8 cellular contexts compared by ENCODE assay signal in genomic region chr3:172561894-172562664, GRCh38. TPM values are rescaled to one million over a fixed set of nuclear protein-coding genes. Genes with fewer than 3 reads are reported as not detected.
A peak's percentile ranks its signal among the peaks of the same experiment; 100 is the strongest.
DNase-seq lines count a peak whose midpoint lies in the region; ATAC-seq and TF ChIP-seq lines count a peak whose summit lies in the region.

No MANE protein-coding gene starts in this region.

- H3K4me1 Mint-ChIP-seq in activated B cell treated with CpG ODN at 0.5 μM for 24 hours (peaks cover 11% of the 10 kb centered on the region), WTC11 (peaks cover 21% of the 10 kb centered on the region)

- intact Hi-C loops in activated B cell treated with CpG ODN at 0.5 μM for 24 hours (cut with micrococcal nuclease) = no loop called here

- POLR2A ChIA-PET in activated B cell treated with CpG ODN at 0.5 μM for 24 hours (lab: Charles Lee) (no interaction called here), WTC11 (lab: Charles Lee) (no interaction called here)

- peak overlapping the region; percentile 52 to 76 for H3K27ac ChIP-seq in right atrium auricular region

- H3K9me3 Mint-ChIP-seq in activated B cell treated with CpG ODN at 0.5 μM for 24 hours = no peaks in the 10 kb centered on the region
- H3K9me3 Mint-ChIP-seq in WTC11 = peaks cover 8% of the 10 kb centered on the region

- H3K36me3 Mint-ChIP-seq in activated B cell treated with CpG ODN at 0.5 μM for 24 hours (ENCODE audit: low read depth) (no peaks in the 10 kb centered on the region), WTC11 (no peaks in the 10 kb centered on the region)

- H3K27me3 Mint-ChIP-seq in activated B cell treated with CpG ODN at 0.5 μM for 24 hours (no peaks in the 10 kb centered on the region), WTC11 (ENCODE audit: low read depth) (no peaks in the 10 kb centered on the region)

- peaks cover 0 to 18% of the 10 kb centered on the region in 2 donors for H3K4me1 ChIP-seq in right atrium auricular region

- DNase-seq in SIG-M5 treated with dmso at 0.1 percent for 504 hours (lab: John Stamatoyannopoulos, UW; ENCODE audit: unreplicated experiment) = peak; percentile 49
- DNase-seq in SIG-M5 (lab: John Stamatoyannopoulos, UW) = no peak
- no peak for DNase-seq in activated B cell treated with CpG ODN at 0.5 μM for 24 hours
- no peak for DNase-seq in right atrium auricular region (ENCODE audit: low spot score)
- peak; percentile 33 for DNase-seq in stimulated activated naive CD8-positive, alpha-beta T cell treated with anti-CD3 and anti-CD28 coated beads, Interleukin-15, Interleukin-2, amounts not matched to agents 100 U/mL and 50 U/mL, for 24 hours
- no peak for DNase-seq in NAMALWA (ENCODE audit: low spot score)
- DNase-seq in RPMI8226 = no peak
- DNase-seq in WTC11 (ENCODE audit: low spot score) = no peak

- H3K27ac Mint-ChIP-seq in activated B cell treated with CpG ODN at 0.5 μM for 24 hours = peak overlapping the region; percentile 50
- no peak overlapping the region for H3K27ac Mint-ChIP-seq in WTC11

- peak overlapping the region in 1 of 2 donors; percentile 1 for H3K4me3 ChIP-seq in right atrium auricular region

- peak overlapping the region; percentile 59 for H3K4me3 Mint-ChIP-seq in activated B cell treated with CpG ODN at 0.5 μM for 24 hours
- no peak overlapping the region for H3K4me3 Mint-ChIP-seq in WTC11

- no peaks in the 10 kb centered on the region for H3K27me3 ChIP-seq in right atrium auricular region

- H3K9me3 ChIP-seq in right atrium auricular region = no peaks in the 10 kb centered on the region

- no peaks in the 10 kb centered on the region for H3K36me3 ChIP-seq in right atrium auricular region

- TF ChIP-seq CTCF in activated B cell treated with CpG ODN at 0.5 μM for 24 hours (IDR thresholded peaks at IDR 0.05) = no peak
- no peak for TF ChIP-seq CTCF in right atrium auricular region (IDR thresholded peaks at IDR 0.05)
- TF ChIP-seq CTCF in WTC11 (IDR thresholded peaks at IDR 0.05) = no peak

- CTCF ChIA-PET in activated B cell treated with CpG ODN at 0.5 μM for 24 hours (lab: Charles Lee) (interaction anchor here (2.3 kb wide), 1 partner anchor 34 kb away, joined by 9 read pairs; no protein-coding TSS in a partner anchor), WTC11 (lab: Charles Lee) (interaction anchor here (1.3 kb wide), 1 partner anchor 101 kb away, joined by 4 read pairs; no protein-coding TSS in a partner anchor)

- no peak for ATAC-seq in activated B cell treated with CpG ODN at 0.5 μM for 24 hours (ENCODE audit: low read depth)
- peak; percentile 75 for ATAC-seq in stimulated activated naive CD8-positive, alpha-beta T cell treated with anti-CD3 and anti-CD28 coated beads, Interleukin-15, Interleukin-2, amounts not matched to agents 100 U/mL and 50 U/mL, for 24 hours
- ATAC-seq in WTC11 = no peak

TF ChIP-seq in WTC11, 78 proteins besides CTCF, POLR2A, EP300 and RAD21:
- TF ChIP-seq ELF4 (CRISPR knock-in tag; IDR thresholded peaks at IDR 0.05; ENCODE audit: low read depth) (no peak), NFYB (CRISPR knock-in tag; conservative IDR thresholded peaks at IDR 0.05; ENCODE audit: low read depth) (no peak), ZMAT4 (CRISPR knock-in tag; IDR thresholded peaks at IDR 0.05) (no peak), ATF3 (CRISPR knock-in tag; conservative IDR thresholded peaks at IDR 0.05) (no peak), OVOL2 (CRISPR knock-in tag; IDR thresholded peaks at IDR 0.05; ENCODE audit: borderline replicate concordance) (no peak), SP1 (CRISPR knock-in tag; conservative IDR thresholded peaks at IDR 0.05) (no peak), CBFB (CRISPR knock-in tag; IDR thresholded peaks at IDR 0.05; ENCODE audit: low read depth) (no peak), AFF4 (CRISPR knock-in tag; IDR thresholded peaks at IDR 0.05; ENCODE audit: borderline replicate concordance) (no peak), TEAD1 (CRISPR knock-in tag; IDR thresholded peaks at IDR 0.05) (no peak), ZNF219 (CRISPR knock-in tag; IDR thresholded peaks at IDR 0.05; ENCODE audit: borderline replicate concordance) (no peak), ATF6 (CRISPR knock-in tag; IDR thresholded peaks at IDR 0.05) (no peak), AR (CRISPR knock-in tag; IDR thresholded peaks at IDR 0.05) (no peak), ETV6 (CRISPR knock-in tag; IDR thresholded peaks at IDR 0.05) (no peak)
TF ChIP-seq in WTC11: peak in this region for 0.

RNA-seq across cellular contexts. Expression of gene TNFSF10, which starts 38.8 kb away (rescaled TPM):
- 7.2 and 7.4 TPM in 2 replicates for total RNA-seq in activated B cell treated with CpG ODN at 0.5 μM for 24 hours
- total RNA-seq in right atrium auricular region = 10 to 100 TPM; 12.6 to 15.6 TPM
- total RNA-seq in WTC11 (2021) = 0.22 to 0.39 TPM (median 0.27 TPM) in 3 replicates

Comparison
In these comparisons a context has a peak if more than half of its experiments do, and no peak if none do; other contexts are left out.
1. DNase-seq: peak in SIG-M5 treated with dmso at 0.1 percent for 504 hours (single experiment) and stimulated activated naive CD8-positive, alpha-beta T cell treated with anti-CD3 and anti-CD28 coated beads, Interleukin-15, Interleukin-2, amounts not matched to agents 100 U/mL and 50 U/mL, for 24 hours (single experiment); none in SIG-M5 (single experiment), activated B cell treated with CpG ODN at 0.5 μM for 24 hours (single experiment), right atrium auricular region (single experiment), NAMALWA (single experiment), RPMI8226 (single experiment) and WTC11 (single experiment).